8 cellular contexts compared by ENCODE assay signal in genomic region chr2:207143474-207144190, GRCh38.
A peak's percentile ranks its signal among the peaks of the same experiment; 100 is the strongest.
DNase-seq lines count a peak whose midpoint lies in the region; ATAC-seq and TF ChIP-seq lines count a peak whose summit lies in the region.

No MANE protein-coding gene starts in this region.

- H3K4me1 Mint-ChIP-seq in T-helper 1 cell treated with Interleukin-12 subunit alpha and Interleukin-12 subunit beta and Interleukin-4 antibody, amounts not matched to agents 30 μg/mL and 1 μg/mL, for 36 hours (ENCODE audit: low read depth): peaks cover 60% of the 10 kb centered on the region

- peaks cover 56% of the 10 kb centered on the region for H3K36me3 Mint-ChIP-seq in T-helper 1 cell treated with Interleukin-12 subunit alpha and Interleukin-12 subunit beta and Interleukin-4 antibody, amounts not matched to agents 30 μg/mL and 1 μg/mL, for 36 hours (ENCODE audit: low read depth)

- peak; percentile 86 to 94 for DNase-seq in cardiac fibroblast (ENCODE audit: low read depth in 2 of 2)
- DNase-seq in left kidney (ENCODE audit: low read depth, low spot score): peak; percentile 91
- peak; percentile 62 for DNase-seq in stimulated activated CD4-positive, alpha-beta T cell treated with anti-CD3 and anti-CD28 coated beads, Interleukin-4, amount 100 ng/mL, for 1 hour
- DNase-seq in AG08396 (ENCODE audit: low spot score): no peak
- DNase-seq in NCI-H1105 treated with DMSO at 0.1 percent for 48 hours (lab: John Stamatoyannopoulos, UW): no peak

- H3K4me3 Mint-ChIP-seq in T-helper 1 cell treated with Interleukin-12 subunit alpha and Interleukin-12 subunit beta and Interleukin-4 antibody, amounts not matched to agents 30 μg/mL and 1 μg/mL, for 36 hours: peak overlapping the region; percentile 80

- peaks cover 1% of the 10 kb centered on the region for H3K27me3 Mint-ChIP-seq in T-helper 1 cell treated with Interleukin-12 subunit alpha and Interleukin-12 subunit beta and Interleukin-4 antibody, amounts not matched to agents 30 μg/mL and 1 μg/mL, for 36 hours (ENCODE audit: low read depth)

- peak overlapping the region; percentile 94 for H3K27ac Mint-ChIP-seq in T-helper 1 cell treated with Interleukin-12 subunit alpha and Interleukin-12 subunit beta and Interleukin-4 antibody, amounts not matched to agents 30 μg/mL and 1 μg/mL, for 36 hours

- no peaks in the 10 kb centered on the region for H3K9me3 Mint-ChIP-seq in T-helper 1 cell treated with Interleukin-12 subunit alpha and Interleukin-12 subunit beta and Interleukin-4 antibody, amounts not matched to agents 30 μg/mL and 1 μg/mL, for 36 hours

- H3K4me3 ChIP-seq in cardiac fibroblast (replicated peaks in 1 of 2; ENCODE audit: low read depth in 2 of 2, low read length in 2 of 2): peak overlapping the region in 1 of 2 donors; percentile 27

- no peak for TF ChIP-seq CTCF in cardiac fibroblast (IDR thresholded peaks at IDR 0.05; ENCODE audit: low read depth, low read length)

- ATAC-seq in GM19328 (IDR thresholded peaks at IDR 0.05; ENCODE audit: unreplicated experiment) (peak; percentile 40), HG03457 (IDR thresholded peaks at IDR 0.05; ENCODE audit: unreplicated experiment) (peak; percentile 48)

Comparison
In these comparisons a context has a peak if more than half of its experiments do, and no peak if none do; other contexts are left out.
1. DNase-seq: peak in cardiac fibroblast (2 of 2), left kidney (single experiment) and stimulated activated CD4-positive, alpha-beta T cell treated with anti-CD3 and anti-CD28 coated beads, Interleukin-4, amount 100 ng/mL, for 1 hour (single experiment); none in AG08396 (single experiment) and NCI-H1105 treated with DMSO at 0.1 percent for 48 hours (single experiment).